In genomic region chr9:18335825-18336224, GRCh38 we compare ENCODE assay signal across 26 cellular contexts.
DNase-seq lines count a peak whose midpoint lies in the region; ATAC-seq and TF ChIP-seq lines count a peak whose summit lies in the region.
"Had no signal": no experiment of that assay in that cellular context is flagged by ENCODE, and none has a peak within 500 bp of the region (broad histone marks: within the 10 kb centered on the region; RNA-seq: fewer than 3 reads in every experiment).

No MANE protein-coding gene starts in this region.

- no peak overlapping the region for H3K4me3 ChIP-seq in LNCaP clone FGC (ENCODE audit: low read depth, low read length)
- H3K4me3 ChIP-seq in fibroblast of lung (replicated peaks in 1 of 4; ENCODE audit: control extremely low read depth in 1 of 4, insufficient read depth in 1 of 4, low read depth in 3 of 4, low read length in 4 of 4): no peak overlapping the region
- no peak overlapping the region for H3K4me3 ChIP-seq in left ventricle myocardium inferior
- H3K4me3 ChIP-seq: BLaER1, GM12878 had no signal

- no peaks in the 10 kb centered on the region for H3K27me3 ChIP-seq in fibroblast of lung (ENCODE audit: control insufficient read depth, insufficient read depth, low read length)
- H3K27me3 ChIP-seq in left ventricle myocardium inferior (ENCODE audit: low read depth): no peaks in the 10 kb centered on the region
- H3K27me3 ChIP-seq: BE2C, BLaER1 had no signal

- H3K4me3 Mint-ChIP-seq in nephron: peak overlapping the region in 2 of 3 experiments; percentile 6 to 23
- H3K4me3 Mint-ChIP-seq: CD14-positive monocyte; CD4-positive, alpha-beta memory T cell; CD4-positive, CD25-positive, alpha-beta regulatory T cell; CD8-positive, alpha-beta memory T cell had no signal

- H3K9me3 ChIP-seq in fibroblast of lung (ENCODE audit: control insufficient read depth, insufficient read depth, low read depth, low read length): no peaks in the 10 kb centered on the region
- H3K9me3 ChIP-seq in left ventricle myocardium inferior (replicated peaks): peaks cover 6% of the 10 kb centered on the region
- H3K9me3 ChIP-seq: BE2C had no signal

- DNase-seq in LNCaP clone FGC (ENCODE audit: low read depth) (peak; percentile 22), fibroblast of lung (ENCODE audit: low read depth in 2 of 2) (no peak), left colon (no peak), hepatic stellate cell (ENCODE audit: low spot score) (no peak), left ventricle myocardium inferior (no peak), T-helper 2 cell (no peak)
- no peak for DNase-seq in stimulated activated CD4-positive, alpha-beta T cell treated with anti-CD3 and anti-CD28 coated beads, Interleukin-12 subunit alpha, Interleukin-12 subunit beta, amount 100 ng/mL, for 4 hours
- DNase-seq: 8988T; ACHN; BE2C; C1 segment of cervical spinal cord; CD4-positive, alpha-beta memory T cell; CD4-positive, CD25-positive, alpha-beta regulatory T cell; CD8-positive, alpha-beta memory T cell; COR-L47; DMS 273 treated with DMSO at 0.1 percent for 48 hours; DMS153; DMS53; DMS79; DND-41; EL; GDM1 had no signal

- no peaks in the 10 kb centered on the region for H3K27me3 Mint-ChIP-seq in nephron (ENCODE audit: low read depth)
- H3K27me3 Mint-ChIP-seq: CD4-positive, alpha-beta memory T cell; CD4-positive, CD25-positive, alpha-beta regulatory T cell; CD8-positive, alpha-beta memory T cell had no signal

- no peaks in the 10 kb centered on the region for H3K36me3 ChIP-seq in fibroblast of lung (ENCODE audit: control insufficient read depth, insufficient read depth, low read length)
- H3K36me3 ChIP-seq in left ventricle myocardium inferior: no peaks in the 10 kb centered on the region
- H3K36me3 ChIP-seq: BE2C, BLaER1 had no signal

- H3K9ac ChIP-seq in fibroblast of lung (ENCODE audit: insufficient read depth, low read length): no peak overlapping the region
- H3K9ac ChIP-seq: BLaER1 had no signal

- no peak overlapping the region for H3K27ac Mint-ChIP-seq in nephron
- H3K27ac Mint-ChIP-seq: CD14-positive monocyte; CD4-positive, alpha-beta memory T cell; CD4-positive, CD25-positive, alpha-beta regulatory T cell; CD8-positive, alpha-beta memory T cell had no signal

- H3K9me3 Mint-ChIP-seq in nephron: peaks cover 13% of the 10 kb centered on the region

- intact Hi-C loops in left colon (cut with DNase I, micrococcal nuclease): no loop called here
- intact Hi-C loops in left ventricle myocardium inferior (cut with micrococcal nuclease): no loop called here

- H3K4me2 ChIP-seq in fibroblast of lung (ENCODE audit: extremely low read depth, insufficient read depth, low read length): no peak overlapping the region
- H3K4me2 ChIP-seq: BLaER1 had no signal

- no peaks in the 10 kb centered on the region for H4K20me1 ChIP-seq in fibroblast of lung (ENCODE audit: control insufficient read depth, extremely low read depth, insufficient read depth, low read length)
- H4K20me1 ChIP-seq: BLaER1 had no signal

- no peaks in the 10 kb centered on the region for H3K79me2 ChIP-seq in fibroblast of lung (ENCODE audit: control insufficient read depth, insufficient read depth, low read length)

- peak overlapping the region; percentile 43 for H2AFZ ChIP-seq in fibroblast of lung (ENCODE audit: low read length)

- ATAC-seq in left colon: peak; percentile 86
- ATAC-seq: GM12878 had no signal

- TF ChIP-seq CTCF in LNCaP clone FGC (IDR thresholded peaks at IDR 0.05; ENCODE audit: control insufficient read depth, extremely low read depth, insufficient read depth) (no peak), fibroblast of lung (conservative IDR thresholded peaks at IDR 0.05 in 1 of 2, IDR thresholded peaks at IDR 0.05 in 1 of 2; ENCODE audit: low read depth in 1 of 2, low read length in 2 of 2) (no peak), nephron (IDR thresholded peaks at IDR 0.05; ENCODE audit: unreplicated experiment in 3 of 3) (no peak), left ventricle myocardium inferior (IDR thresholded peaks at IDR 0.05; ENCODE audit: borderline replicate concordance) (no peak)

- H3K27ac ChIP-seq in fibroblast of lung (ENCODE audit: insufficient read depth, low read length): no peak overlapping the region
- no peak overlapping the region for H3K27ac ChIP-seq in left ventricle myocardium inferior (replicated peaks)
- H3K27ac ChIP-seq: BLaER1 had no signal

- peaks cover 25% of the 10 kb centered on the region for H3K4me1 Mint-ChIP-seq in nephron
- H3K4me1 Mint-ChIP-seq: CD14-positive monocyte; CD4-positive, alpha-beta memory T cell; CD4-positive, CD25-positive, alpha-beta regulatory T cell; CD8-positive, alpha-beta memory T cell had no signal

- H3K4me1 ChIP-seq in fibroblast of lung (ENCODE audit: control insufficient read depth, extremely low read depth, insufficient read depth, low read length) (no peaks in the 10 kb centered on the region), left ventricle myocardium inferior (peaks cover 8% of the 10 kb centered on the region)
- H3K4me1 ChIP-seq: BE2C, BLaER1 had no signal

- no peaks in the 10 kb centered on the region for H3K36me3 Mint-ChIP-seq in nephron (ENCODE audit: low read depth)
- H3K36me3 Mint-ChIP-seq: CD14-positive monocyte; CD4-positive, alpha-beta memory T cell; CD4-positive, CD25-positive, alpha-beta regulatory T cell; CD8-positive, alpha-beta memory T cell had no signal
